ENCODE assay signal across 30 cellular contexts in genomic region chr10:75379817-75380216, GRCh38. TPM values are rescaled to one million over a fixed set of nuclear protein-coding genes. Genes with fewer than 3 reads are reported as not detected.
"Had no signal": no experiment of that assay in that cellular context is flagged by ENCODE, and none has a peak within 500 bp of the region (broad histone marks: within the 10 kb centered on the region; RNA-seq: fewer than 3 reads in every experiment).

No MANE protein-coding gene starts in this region.

- H3K9me3 Mint-ChIP-seq: activated CD4-positive, alpha-beta T cell treated with anti-CD3 and anti-CD28 coated beads, Interleukin-2, amount 10 ng/mL, durations not matched to agents 7 days and 5 days; activated naive CD4-positive, alpha-beta T cell treated with anti-CD3 and anti-CD28 coated beads for 36 hours; activated naive CD4-positive, alpha-beta T cell treated with anti-CD3 and anti-CD28 coated beads, Interleukin-2, amount 50 U/mL, for 72 hours; activated T-cell treated with anti-CD3 and anti-CD28 coated beads, Interleukin-2, amount 50 U/mL, for 24 hours; activated T-helper 1 cell treated with anti-CD3 and anti-CD28 coated beads, Interleukin-12 subunit alpha, Interleukin-12 subunit beta, Interleukin-2, Interleukin-4 antibody, amounts not matched to agents 30 ng/mL and 10 ng/mL and 1 ng/mL, durations not matched to agents 14 hours and 24 hours and 36 hours; T-helper 1 cell treated with Interleukin-12 subunit alpha and Interleukin-12 subunit beta and Interleukin-4 antibody, amounts not matched to agents 30 μg/mL and 1 μg/mL, for 36 hours; T-helper 2 cell treated with Interferon-gamma antibody and Interleukin-4, amounts not matched to agents 5 μg/mL and 100 μg/mL, for 36 hours; WTC11 had no signal

- H3K27me3 ChIP-seq: adrenal gland, brain microvascular endothelial cell, MG63 had no signal

- H3K9me3 ChIP-seq: adrenal gland, MG63, SJCRH30 had no signal

- H3K27ac Mint-ChIP-seq: activated CD4-positive, alpha-beta T cell treated with anti-CD3 and anti-CD28 coated beads for 36 hours; activated CD4-positive, alpha-beta T cell treated with anti-CD3 and anti-CD28 coated beads, Interleukin-2, amount 10 ng/mL, durations not matched to agents 7 days and 5 days; activated CD8-positive, alpha-beta T cell treated with anti-CD3 and anti-CD28 coated beads, Interleukin-2, amount 10 ng/mL, durations not matched to agents 7 days and 5 days; activated naive CD4-positive, alpha-beta T cell treated with anti-CD3 and anti-CD28 coated beads for 36 hours; activated naive CD4-positive, alpha-beta T cell treated with anti-CD3 and anti-CD28 coated beads, Interleukin-2, amount 50 U/mL, for 72 hours; activated T-cell treated with anti-CD3 and anti-CD28 coated beads, Interleukin-2, amount 50 U/mL, for 24 hours; activated T-helper 1 cell treated with anti-CD3 and anti-CD28 coated beads, Interleukin-12 subunit alpha, Interleukin-12 subunit beta, Interleukin-2, Interleukin-4 antibody, amounts not matched to agents 30 ng/mL and 10 ng/mL and 1 ng/mL, durations not matched to agents 14 hours and 24 hours and 36 hours; T-helper 1 cell treated with Interleukin-12 subunit alpha and Interleukin-12 subunit beta and Interleukin-4 antibody, amounts not matched to agents 30 μg/mL and 1 μg/mL, for 36 hours; T-helper 2 cell treated with Interferon-gamma antibody and Interleukin-4, amounts not matched to agents 5 μg/mL and 100 μg/mL, for 36 hours; WTC11 had no signal

- H3K27ac ChIP-seq: brain microvascular endothelial cell, SJCRH30, SK-N-MC had no signal

- DNase-seq: activated CD4-positive, alpha-beta T cell treated with anti-CD3 and anti-CD28 coated beads for 36 hours; activated CD4-positive, alpha-beta T cell treated with anti-CD3 and anti-CD28 coated beads, Interleukin-2, amount 10 ng/mL, durations not matched to agents 7 days and 5 days; activated CD4-positive, alpha-beta T cell treated with anti-CD3 and anti-CD28 coated beads, Interleukin-2, amount 50 U/mL, for 48 hours; activated CD8-positive, alpha-beta T cell treated with anti-CD3 and anti-CD28 coated beads, Interleukin-2, amount 10 ng/mL, durations not matched to agents 7 days and 5 days; activated gamma-delta T cell treated with Interleukin-2 at 50 U/mL for 16 hours; activated naive CD4-positive, alpha-beta T cell treated with anti-CD3 and anti-CD28 coated beads for 36 hours; activated T-cell treated with anti-CD3 and anti-CD28 coated beads, Interleukin-2, amount 50 U/mL, for 24 hours; adrenal gland; brain microvascular endothelial cell; central memory CD4-positive, alpha-beta T cell; Kasumi-1; KG1; MG63; NCI-H1048; NCI-H1694 treated with DMSO at 0.1 percent for 48 hours; NCI-H2029; NCI-H2171 treated with DMSO at 0.1 percent for 48 hours; NCI-H2227 treated with DMSO at 0.1 percent for 48 hours; NCI-H446; NCI-H524; SHP77; SJCRH30 had no signal

- ATAC-seq: activated CD4-positive, alpha-beta T cell treated with anti-CD3 and anti-CD28 coated beads for 36 hours; activated CD4-positive, CD25-positive, alpha-beta regulatory T cell treated with anti-CD3 and anti-CD28 coated beads, Interleukin-2, amount 50 U/mL, for 24 hours; activated CD8-positive, alpha-beta T cell treated with anti-CD3 and anti-CD28 coated beads, Interleukin-2, amount 10 ng/mL, durations not matched to agents 7 days and 5 days; activated naive CD4-positive, alpha-beta T cell treated with anti-CD3 and anti-CD28 coated beads, Interleukin-2, amount 50 U/mL, for 72 hours; Panc1; WTC11 had no signal

- H3K36me3 ChIP-seq: adrenal gland, brain microvascular endothelial cell, MG63, SJCRH30 had no signal

- H3K4me1 Mint-ChIP-seq: activated CD4-positive, alpha-beta T cell treated with anti-CD3 and anti-CD28 coated beads for 36 hours; activated CD4-positive, alpha-beta T cell treated with anti-CD3 and anti-CD28 coated beads, Interleukin-2, amount 10 ng/mL, durations not matched to agents 7 days and 5 days had no signal

- H3K36me3 Mint-ChIP-seq: activated naive CD4-positive, alpha-beta T cell treated with anti-CD3 and anti-CD28 coated beads, Interleukin-2, amount 50 U/mL, for 72 hours; WTC11 had no signal

- H3K4me3 Mint-ChIP-seq: activated CD4-positive, alpha-beta T cell treated with anti-CD3 and anti-CD28 coated beads for 36 hours; activated CD4-positive, alpha-beta T cell treated with anti-CD3 and anti-CD28 coated beads, Interleukin-2, amount 10 ng/mL, durations not matched to agents 7 days and 5 days; activated CD8-positive, alpha-beta T cell treated with anti-CD3 and anti-CD28 coated beads, Interleukin-2, amount 10 ng/mL, durations not matched to agents 7 days and 5 days; activated naive CD4-positive, alpha-beta T cell treated with anti-CD3 and anti-CD28 coated beads for 36 hours; activated T-cell treated with anti-CD3 and anti-CD28 coated beads, Interleukin-2, amount 50 U/mL, for 24 hours; activated T-helper 1 cell treated with anti-CD3 and anti-CD28 coated beads, Interleukin-12 subunit alpha, Interleukin-12 subunit beta, Interleukin-2, Interleukin-4 antibody, amounts not matched to agents 30 ng/mL and 10 ng/mL and 1 ng/mL, durations not matched to agents 14 hours and 24 hours and 36 hours; T-helper 1 cell treated with Interleukin-12 subunit alpha and Interleukin-12 subunit beta and Interleukin-4 antibody, amounts not matched to agents 30 μg/mL and 1 μg/mL, for 36 hours; T-helper 2 cell treated with Interferon-gamma antibody and Interleukin-4, amounts not matched to agents 5 μg/mL and 100 μg/mL, for 36 hours; WTC11 had no signal

- H3K4me1 ChIP-seq: adrenal gland, SJCRH30 had no signal

- H3K4me3 ChIP-seq: adrenal gland, MG63, SJCRH30, SK-N-MC had no signal

- H3K27me3 Mint-ChIP-seq: activated CD4-positive, alpha-beta T cell treated with anti-CD3 and anti-CD28 coated beads, Interleukin-2, amount 10 ng/mL, durations not matched to agents 7 days and 5 days had no signal

RNA-seq across cellular contexts. Expression of gene ZNF503, which starts 21.7 kb away (rescaled TPM):
- total RNA-seq: activated T-helper 1 cell treated with anti-CD3 and anti-CD28 coated beads, Interleukin-12 subunit alpha, Interleukin-12 subunit beta, Interleukin-2, Interleukin-4 antibody, amounts not matched to agents 30 ng/mL and 10 ng/mL and 1 ng/mL, durations not matched to agents 14 hours and 24 hours and 36 hours had no signal

RNA-seq across cellular contexts. Expression of gene LRMDA, which starts 51.6 kb away (rescaled TPM):
- total RNA-seq: activated CD4-positive, alpha-beta T cell treated with anti-CD3 and anti-CD28 coated beads for 36 hours; activated CD4-positive, alpha-beta T cell treated with anti-CD3 and anti-CD28 coated beads, Interleukin-2, amount 10 ng/mL, durations not matched to agents 7 days and 5 days; activated CD8-positive, alpha-beta T cell treated with anti-CD3 and anti-CD28 coated beads, Interleukin-2, amount 10 ng/mL, durations not matched to agents 7 days and 5 days; activated naive CD4-positive, alpha-beta T cell treated with anti-CD3 and anti-CD28 coated beads for 36 hours; activated naive CD4-positive, alpha-beta T cell treated with anti-CD3 and anti-CD28 coated beads, Interleukin-2, amount 50 U/mL, for 72 hours; activated T-helper 1 cell treated with anti-CD3 and anti-CD28 coated beads, Interleukin-12 subunit alpha, Interleukin-12 subunit beta, Interleukin-2, Interleukin-4 antibody, amounts not matched to agents 30 ng/mL and 10 ng/mL and 1 ng/mL, durations not matched to agents 14 hours and 24 hours and 36 hours had no signal
